ENCODE assay signal across 24 cellular contexts in the genomic region with DNA sequence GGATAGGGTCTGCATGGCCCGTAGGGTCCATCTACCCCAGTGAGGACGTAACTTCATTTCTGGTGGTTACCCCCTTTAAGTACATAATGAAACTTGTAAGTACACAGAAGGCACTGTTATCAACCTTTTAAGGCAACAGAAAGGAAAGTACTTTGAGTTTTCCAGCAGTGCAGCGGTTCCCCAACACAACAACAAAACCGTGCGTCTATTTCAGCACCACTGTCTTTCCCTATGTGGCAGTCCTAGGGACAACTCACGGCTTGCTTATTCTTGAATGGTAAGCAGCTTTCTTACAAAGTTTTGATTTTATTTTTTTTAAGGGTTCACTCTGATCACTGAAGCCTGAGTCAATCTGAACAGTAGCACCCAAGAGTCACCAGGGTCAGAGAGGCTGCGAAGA. TPM values are rescaled to one million over a fixed set of nuclear protein-coding genes. Genes with fewer than 3 reads are reported as not detected.
A peak's percentile ranks its signal among the peaks of the same experiment; 100 is the strongest.
DNase-seq lines count a peak whose midpoint lies in the region; ATAC-seq, FAIRE-seq and TF ChIP-seq lines count a peak whose summit lies in the region.
"Had no signal": no experiment of that assay in that cellular context is flagged by ENCODE, and none has a peak within 500 bp of the region (broad histone marks: within the 10 kb centered on the region; RNA-seq: fewer than 3 reads in every experiment).

No MANE protein-coding gene starts in this region.

- peaks cover 19% of the 10 kb centered on the region; the same call in 2 of the 3 replicates for H3K9me3 ChIP-seq in GM12878 (replicated peaks; ENCODE audit: control insufficient read depth, insufficient read depth, low read length)
- H3K9me3 ChIP-seq: A549, left ventricle myocardium inferior, MG63, neutrophil, tibial artery had no signal

- no peak for FAIRE-seq in GM12878 (lab: Jason Lieb, UNC)
- FAIRE-seq: A549, D721Med, H54 had no signal

- TF ChIP-seq CTCF in GM12878 (IDR thresholded peaks at IDR 0.05 in 2 of 3, conservative IDR thresholded peaks at IDR 0.05 in 1 of 3; ENCODE audit: control insufficient read depth in 2 of 3, extremely low read depth in 1 of 3, insufficient read depth in 1 of 3, low read depth in 3 of 3, low read length in 3 of 3) (no peak), type B pancreatic cell (conservative IDR thresholded peaks at IDR 0.05) (no peak)

- H3K36me3 ChIP-seq in GM12878 (ENCODE audit: control insufficient read depth in 2 of 2, insufficient read depth in 2 of 2, low read length in 1 of 2) = no peaks in the 10 kb centered on the region; a peak in 2 of 4 replicates
- H3K36me3 ChIP-seq: left ventricle myocardium inferior, MG63, neutrophil, tibial artery had no signal

- SMC1A ChIA-PET in GM12878 (lab: Charles Lee; ENCODE audit: uncharacterized antibody, unreplicated experiment) = interaction anchor here (0.9 to 3.5 kb wide), 5 partner anchors 8 to 100 kb away, joined by 3 to 16 read pairs (median 8); no protein-coding TSS in a partner anchor

- no peak overlapping the region for H2AFZ ChIP-seq in GM12878 (ENCODE audit: control insufficient read depth, low read depth, low read length)

- peaks cover 29% of the 10 kb centered on the region for H3K36me3 Mint-ChIP-seq in activated naive CD4-positive, alpha-beta T cell treated with anti-CD3 and anti-CD28 coated beads for 36 hours (ENCODE audit: low read depth)
- no peaks in the 10 kb centered on the region for H3K36me3 Mint-ChIP-seq in naive B cell
- peaks cover 13% of the 10 kb centered on the region for H3K36me3 Mint-ChIP-seq in type B pancreatic cell

- POLR2A ChIA-PET in GM12878 (lab: Charles Lee) = interaction anchor here (1.0 to 1.7 kb wide), 3 partner anchors 12 to 39 kb away, joined by 3 to 9 read pairs (median 3); no protein-coding TSS in a partner anchor

- intact Hi-C loops in activated naive CD4-positive, alpha-beta T cell treated with anti-CD3 and anti-CD28 coated beads for 36 hours (cut with micrococcal nuclease) = no loop called here
- intact Hi-C loops in GM12878 (cut with micrococcal nuclease; ENCODE audit: unreplicated experiment) = no loop called here

- no peak overlapping the region for H3K9ac ChIP-seq in GM12878 (ENCODE audit: control insufficient read depth, insufficient read depth, low read length)

- BruUV-seq in GM12878 (replicated peaks; lab: Mats Ljungman, UMichigan) = no TSS peak

- no peak for TF ChIP-seq EP300 in GM12878 (IDR thresholded peaks at IDR 0.05; ENCODE audit: borderline replicate concordance in 1 of 2, control insufficient read depth in 1 of 2, low read depth in 2 of 2, low read length in 2 of 2)

- DNase-seq in activated naive CD4-positive, alpha-beta T cell treated with anti-CD3 and anti-CD28 coated beads for 36 hours = no peak
- DNase-seq in activated naive CD4-positive, alpha-beta T cell treated with Interleukin-2 at 50 U/mL for 16 hours = no peak
- DNase-seq in GM12878 (ENCODE audit: low read depth, low spot score) = no peak
- no peak for DNase-seq in naive B cell
- DNase-seq in type B pancreatic cell (ENCODE audit: extremely low spot score, unreplicated experiment) = no peak
- no peak for DNase-seq in kidney glomerular epithelial cell (lab: John Stamatoyannopoulos, UW)
- no peak for DNase-seq in DMS153 treated with DMSO at 0.1 percent for 48 hours (lab: John Stamatoyannopoulos, UW; ENCODE audit: unreplicated experiment)
- DNase-seq: activated CD4-positive, CD25-positive, alpha-beta regulatory T cell; activated naive CD4-positive, alpha-beta T cell treated with anti-CD3 and anti-CD28 coated beads, Interleukin-2, amount 50 U/mL, for 16 hours; activated T-cell treated with anti-CD3 and anti-CD28 coated beads, Interleukin-2, amount 50 U/mL, for 1 hour; dorsolateral prefrontal cortex; heart left ventricle; left ventricle myocardium inferior; MG63; NCI-H187; RPMI8226; stimulated activated CD4-positive, alpha-beta T cell treated with anti-CD3 and anti-CD28 coated beads, Interleukin-2, amount 100 ng/mL, for 48 hours; tibial artery had no signal

- no peaks in the 10 kb centered on the region for H3K27me3 ChIP-seq in GM12878 (replicated peaks in 1 of 2; ENCODE audit: control insufficient read depth in 2 of 2, insufficient read depth in 2 of 2, low read length in 1 of 2)
- H3K27me3 ChIP-seq: dorsolateral prefrontal cortex, heart left ventricle, MG63, neutrophil, tibial artery had no signal

- TF ChIP-seq RAD21 in GM12878 (IDR thresholded peaks at IDR 0.05; ENCODE audit: insufficient read depth, low read depth, low read length) = no peak

- 83% methylated on average over 7 of the region's 7 CpGs for WGBS in GM12878 (ENCODE audit: insufficient coverage, insufficient replicate concordance, low lambda C conversion rate, missing lambda C conversion rate)

- CTCF ChIA-PET in activated naive CD4-positive, alpha-beta T cell treated with anti-CD3 and anti-CD28 coated beads for 36 hours (lab: Charles Lee) = interaction anchor here (1.2 kb wide), 1 partner anchor 142 kb away, joined by 3 read pairs; no protein-coding TSS in a partner anchor
- CTCF ChIA-PET in GM12878 (lab: Yijun Ruan, JAX) = no interaction called here

- no peak for TF ChIP-seq POLR2A in GM12878 (IDR thresholded peaks at IDR 0.05; ENCODE audit: low read depth, low read length)

- peaks cover 31% of the 10 kb centered on the region for H3K4me1 ChIP-seq in GM12878 (ENCODE audit: control insufficient read depth, insufficient read depth, low read length)

- H3K79me2 ChIP-seq in GM12878 (ENCODE audit: control insufficient read depth, insufficient read depth, low read length) = peaks cover 81% of the 10 kb centered on the region

- no peak for ATAC-seq in GM12878
- ATAC-seq in naive B cell (ENCODE audit: low read depth in 2 of 2) = no peak
- ATAC-seq in activated CD4-positive, CD25-positive, alpha-beta regulatory T cell treated with anti-CD3 and anti-CD28 coated beads, Interleukin-2, amount 50 U/mL, for 24 hours = no peak
- ATAC-seq: A549 had no signal

- H3K4me3 Mint-ChIP-seq in activated naive CD4-positive, alpha-beta T cell treated with anti-CD3 and anti-CD28 coated beads for 36 hours = no peak overlapping the region
- H3K4me3 Mint-ChIP-seq in naive B cell (peak overlapping the region in 2 of 8 donors; percentile 10 to 23), type B pancreatic cell (no peak overlapping the region)
- H3K4me3 Mint-ChIP-seq: stimulated activated naive CD8-positive, alpha-beta T cell treated with anti-CD3 and anti-CD28 coated beads, Interleukin-15, Interleukin-2, amounts not matched to agents 100 ng/mL and 50 ng/mL, for 24 hours had no signal

- H3K27ac Mint-ChIP-seq in activated naive CD4-positive, alpha-beta T cell treated with anti-CD3 and anti-CD28 coated beads for 36 hours = peak overlapping the region; percentile 30
- H3K27ac Mint-ChIP-seq in naive B cell (peak overlapping the region; percentile 30 to 95 (median 80)), type B pancreatic cell (peak overlapping the region; percentile 50)
- H3K27ac Mint-ChIP-seq: stimulated activated naive CD8-positive, alpha-beta T cell treated with anti-CD3 and anti-CD28 coated beads, Interleukin-15, Interleukin-2, amounts not matched to agents 100 ng/mL and 50 ng/mL, for 24 hours had no signal

- RAD21 ChIA-PET in GM12878 (lab: Charles Lee; ENCODE audit: unreplicated experiment) = interaction anchor here (0.7 kb wide), 1 partner anchor 65 kb away, joined by 3 read pairs; no protein-coding TSS in a partner anchor

- no peaks in the 10 kb centered on the region for H3K27me3 Mint-ChIP-seq in activated naive CD4-positive, alpha-beta T cell treated with anti-CD3 and anti-CD28 coated beads for 36 hours (ENCODE audit: low read depth)
- H3K27me3 Mint-ChIP-seq in naive B cell (no peaks in the 10 kb centered on the region), type B pancreatic cell (no peaks in the 10 kb centered on the region)
- H3K27me3 Mint-ChIP-seq: stimulated activated naive CD8-positive, alpha-beta T cell treated with anti-CD3 and anti-CD28 coated beads, Interleukin-15, Interleukin-2, amounts not matched to agents 100 ng/mL and 50 ng/mL, for 24 hours had no signal

- peak overlapping the region; percentile 0 for H3K27ac ChIP-seq in GM12878 (ENCODE audit: control insufficient read depth, insufficient read depth)
- H3K27ac ChIP-seq: A549, left ventricle myocardium inferior, neutrophil, tibial artery had no signal

- H3K9me3 Mint-ChIP-seq in activated naive CD4-positive, alpha-beta T cell treated with anti-CD3 and anti-CD28 coated beads for 36 hours = peaks cover 13% of the 10 kb centered on the region
- H3K9me3 Mint-ChIP-seq in naive B cell = peaks cover 0 to 2% (median 0%) of the 10 kb centered on the region in 7 donors
- peaks cover 5% of the 10 kb centered on the region for H3K9me3 Mint-ChIP-seq in type B pancreatic cell

- no peak overlapping the region for H3K4me2 ChIP-seq in GM12878 (ENCODE audit: control insufficient read depth, insufficient read depth)
- H3K4me2 ChIP-seq: A549 had no signal

- in situ Hi-C loops in GM12878 (cut with MboI) = no loop called here

- no peak overlapping the region for H3K4me3 ChIP-seq in GM12878
- H3K4me3 ChIP-seq: A549, heart left ventricle, left ventricle myocardium inferior, MG63 had no signal

- H3K4me1 Mint-ChIP-seq in activated naive CD4-positive, alpha-beta T cell treated with anti-CD3 and anti-CD28 coated beads for 36 hours (ENCODE audit: low read depth) = peaks cover 77% of the 10 kb centered on the region
- H3K4me1 Mint-ChIP-seq in naive B cell (peaks cover 45 to 83% (median 53%) of the 10 kb centered on the region in 3 donors), type B pancreatic cell (ENCODE audit: unreplicated experiment) (peaks cover 23% of the 10 kb centered on the region)

- no peaks in the 10 kb centered on the region for H4K20me1 ChIP-seq in GM12878 (ENCODE audit: control insufficient read depth, insufficient read depth)

RNA-seq across cellular contexts. Expression of gene FOXN3, which starts 46.3 kb away (rescaled TPM):
- total RNA-seq in activated naive CD4-positive, alpha-beta T cell treated with anti-CD3 and anti-CD28 coated beads for 36 hours = 10 to 100 TPM; 64.6 to 65.0 TPM
- 112 and 136 TPM in 2 replicates for total RNA-seq in GM12878 (2013; cell fraction: nucleolus; rRNA removed)
- total RNA-seq in GM12878 (2014; rRNA removed) (41.7 and 42.0 TPM in 2 replicates), GM12878 (2014; rRNA removed; fragmentation: Illumina TruSeq; extraction: Trizol) (32.5 and 33.8 TPM in 2 replicates), GM12878 (2021) (66.1 and 68.9 TPM in 2 replicates), type B pancreatic cell (ENCODE audit: low replicate concordance) (40.4 and 73.5 TPM in 2 replicates)
- polyA plus RNA-seq in GM12878 (2011; ENCODE audit: low read depth) = 19.9 TPM
- polyA plus RNA-seq in GM12878 (2011; rRNA removed) (21.5 and 25.6 TPM in 2 replicates), GM12878 (2014; fragmentation: Illumina TruSeq; extraction: Trizol) (43.6 and 46.8 TPM in 2 replicates), GM12878 (2014; fragmentation: Nextera tagmentation; extraction: Ambion mirVana) (1 to 10 TPM; 4.5 to 7.1 TPM), GM12878 (2014; rRNA removed) (34.5 and 38.4 TPM in 2 replicates), GM12878 (2016; fragmentation: Nextera tagmentation; extraction: Ambion mirVana) (10 to 100 TPM; 21.2 to 23.7 TPM), naive B cell (ENCODE audit: low read depth in 6 of 6) (10 to 100 TPM; 47.8 to 77.5 (median 58.7) TPM)
- polyA plus RNA-seq in GM12878 (2011; cell fraction: cytosol; rRNA removed) = 21.5 and 21.7 TPM in 2 replicates
- 17.3 and 21.5 TPM in 2 replicates for polyA plus RNA-seq in GM12878 (2011; cell fraction: nucleus; rRNA removed)
- polyA plus RNA-seq in GM12878 (2012) = 28.8 and 31.2 TPM in 2 replicates
- polyA minus RNA-seq in GM12878 (2011; rRNA and poly(A)+ RNA removed) = 42.8 and 49.2 TPM in 2 replicates
- 15.0 and 20.3 TPM in 2 replicates for polyA minus RNA-seq in GM12878 (2011; cell fraction: cytosol; rRNA and poly(A)+ RNA removed)
- polyA minus RNA-seq in GM12878 (2011; cell fraction: nucleus; rRNA and poly(A)+ RNA removed) = 27.3 and 39.6 TPM in 2 replicates
